19 cellular contexts compared by ENCODE assay signal in genomic region chr18:10094608-10095137, GRCh38.
DNase-seq lines count a peak whose midpoint lies in the region; ATAC-seq, FAIRE-seq and TF ChIP-seq lines count a peak whose summit lies in the region.
"Had no signal": no experiment of that assay in that cellular context is flagged by ENCODE, and none has a peak within 500 bp of the region (broad histone marks: within the 10 kb centered on the region; RNA-seq: fewer than 3 reads in every experiment).

No MANE protein-coding gene starts in this region.

- FAIRE-seq in GM12891 (lab: Jason Lieb, UNC): no peak

- no peak overlapping the region for H3K27ac ChIP-seq in RWPE1

- TF ChIP-seq CTCF in RWPE1 (conservative IDR thresholded peaks at IDR 0.05; ENCODE audit: low read depth): no peak

- CTCF ChIA-PET in RWPE1 (lab: Yijun Ruan, JAX): no interaction called here

- no peak for TF ChIP-seq POLR2A in GM12891 (IDR thresholded peaks at IDR 0.05; ENCODE audit: low read depth, low read length)

- DNase-seq in GM12891 (ENCODE audit: insufficient read length, low spot score) (no peak), MV-4-11 (lab: John Stamatoyannopoulos, UW) (peak; percentile 35), RWPE1 (ENCODE audit: low spot score) (peak; percentile 12), A172 (ENCODE audit: low spot score) (no peak), NCI-H1417 treated with DMSO at 0.1 percent for 48 hours (lab: John Stamatoyannopoulos, UW) (no peak)
- no peak for DNase-seq in activated CD8-positive, alpha-beta memory T cell treated with anti-CD3 and anti-CD28 coated beads, Interleukin-2, amount 50 U/mL, for 4 hours
- DNase-seq: BE2C; CD8-positive, alpha-beta T cell; H9; NCI-H1105; NCI-H187; NCI-H2171; NCI-H446 treated with DMSO at 0.1 percent for 48 hours; NCI-H82; OCI-M1; SK-N-SH; T-helper 1 cell had no signal

- POLR2A ChIA-PET in RWPE1 (lab: Yijun Ruan, JAX; ENCODE audit: low non-redundant PET): no interaction called here

- ATAC-seq in esophagus mucosa (peak; percentile 89), HG03159 (IDR thresholded peaks at IDR 0.05; ENCODE audit: unreplicated experiment) (no peak)
- ATAC-seq: CD8-positive, alpha-beta T cell had no signal

TF ChIP-seq in GM12891, 5 proteins besides CTCF, POLR2A, EP300 and RAD21:
- TF ChIP-seq TAF1 (IDR thresholded peaks at IDR 0.05; ENCODE audit: low read depth, low read length) (no peak), SPI1 (IDR thresholded peaks at IDR 0.05; ENCODE audit: low read depth, low read length) (peak; percentile 27; the same call in 1 of the 2 replicates), POU2F2 (IDR thresholded peaks at IDR 0.05; ENCODE audit: low read depth, low read length) (no peak)

Comparison
In these comparisons a context has a peak if more than half of its experiments do, and no peak if none do; other contexts are left out.
1. DNase-seq: peak in MV-4-11 (single experiment) and RWPE1 (single experiment); none in GM12891 (single experiment), A172 (single experiment), NCI-H1417 treated with DMSO at 0.1 percent for 48 hours (single experiment) and activated CD8-positive, alpha-beta memory T cell treated with anti-CD3 and anti-CD28 coated beads, Interleukin-2, amount 50 U/mL, for 4 hours (single experiment).